9 cellular contexts compared by ENCODE assay signal in genomic region chr2:118846667-118847446, GRCh38. TPM values are rescaled to one million over a fixed set of nuclear protein-coding genes. Genes with fewer than 3 reads are reported as not detected.
A peak's percentile ranks its signal among the peaks of the same experiment; 100 is the strongest.
DNase-seq lines count a peak whose midpoint lies in the region; ATAC-seq and TF ChIP-seq lines count a peak whose summit lies in the region.
"Had no signal": no experiment of that assay in that cellular context is flagged by ENCODE, and none has a peak within 500 bp of the region (broad histone marks: within the 10 kb centered on the region; RNA-seq: fewer than 3 reads in every experiment).

No MANE protein-coding gene starts in this region.

- POLR2A ChIA-PET in MCF 10A (lab: Yijun Ruan, JAX) = no interaction called here
- POLR2A ChIA-PET in naive thymus-derived CD4-positive, alpha-beta T cell (lab: Charles Lee) = no interaction called here

- H3K9me3 ChIP-seq in naive thymus-derived CD4-positive, alpha-beta T cell (ENCODE audit: control insufficient read depth in 2 of 3, low read length in 3 of 3) = no peaks in the 10 kb centered on the region

- H3K27me3 Mint-ChIP-seq in MCF 10A (ENCODE audit: insufficient read depth, unreplicated experiment) = no peaks in the 10 kb centered on the region
- H3K27me3 Mint-ChIP-seq in naive thymus-derived CD4-positive, alpha-beta T cell = peaks cover 83 to 89% (median 85%) of the 10 kb centered on the region in 5 donors

- DNase-seq in AG20443 (ENCODE audit: low spot score) = peak; percentile 71
- peak; percentile 75 for DNase-seq in H7
- DNase-seq in MCF 10A (ENCODE audit: unreplicated experiment) = no peak
- DNase-seq in naive thymus-derived CD4-positive, alpha-beta T cell = no peak
- DNase-seq in NCI-H2227 (lab: John Stamatoyannopoulos, UW; ENCODE audit: unreplicated experiment) = no peak
- no peak for DNase-seq in kidney glomerular epithelial cell (lab: John Stamatoyannopoulos, UW)
- no peak for DNase-seq in sciatic nerve (ENCODE audit: low spot score)

- CTCF ChIA-PET in MCF 10A (lab: Yijun Ruan, JAX) = interaction anchor here (0.6 to 2.3 kb wide), 3 partner anchors 246 to 625 kb away, joined by 3 to 9 read pairs (median 4); no protein-coding TSS in a partner anchor
- CTCF ChIA-PET in naive thymus-derived CD4-positive, alpha-beta T cell (lab: Charles Lee) = interaction anchor here (1.6 kb wide), 1 partner anchor 9 kb away, joined by 3 read pairs; no protein-coding TSS in a partner anchor

- no peak for TF ChIP-seq CTCF in MCF 10A (IDR thresholded peaks at IDR 0.05; ENCODE audit: unreplicated experiment)

- H3K4me3 ChIP-seq in H7 (ENCODE audit: insufficient read depth, low read depth, low read length) = peak overlapping the region; percentile 19
- no peak overlapping the region for H3K4me3 ChIP-seq in naive thymus-derived CD4-positive, alpha-beta T cell (ENCODE audit: low read length)
- H3K4me3 ChIP-seq: GM12878 had no signal

- intact Hi-C loops in MCF 10A (cut with micrococcal nuclease) = no loop called here
- intact Hi-C loops in naive thymus-derived CD4-positive, alpha-beta T cell (cut with micrococcal nuclease) = loop anchor here in 1 of 2 donors (1.0 kb wide), 1 partner anchor 8 kb away; no protein-coding TSS in a partner anchor
- intact Hi-C loops in sciatic nerve (cut with DNase I) = no loop called here

- H3K36me3 Mint-ChIP-seq in MCF 10A (ENCODE audit: insufficient read depth, unreplicated experiment) = peaks cover 7% of the 10 kb centered on the region
- H3K36me3 Mint-ChIP-seq in naive thymus-derived CD4-positive, alpha-beta T cell = peaks cover 0 to 3% (median 0%) of the 10 kb centered on the region in 5 donors

- H3K4me1 ChIP-seq in naive thymus-derived CD4-positive, alpha-beta T cell (ENCODE audit: control insufficient read depth in 2 of 2, insufficient read depth in 2 of 2, low read length in 2 of 2) = peaks cover 3 to 9% of the 10 kb centered on the region in 2 donors

- H3K27ac ChIP-seq in naive thymus-derived CD4-positive, alpha-beta T cell (ENCODE audit: low read depth, low read length) = no peak overlapping the region

- no peaks in the 10 kb centered on the region for H3K9me3 Mint-ChIP-seq in MCF 10A (ENCODE audit: unreplicated experiment)
- peaks cover 0 to 11% (median 0%) of the 10 kb centered on the region in 11 donors for H3K9me3 Mint-ChIP-seq in naive thymus-derived CD4-positive, alpha-beta T cell

- H3K4me3 Mint-ChIP-seq in MCF 10A (ENCODE audit: unreplicated experiment) = peak overlapping the region; percentile 25
- H3K4me3 Mint-ChIP-seq in naive thymus-derived CD4-positive, alpha-beta T cell = peak overlapping the region in 9 of 10 donors; percentile 28 to 82 (median 73)

- no peaks in the 10 kb centered on the region for H3K4me1 Mint-ChIP-seq in MCF 10A (ENCODE audit: insufficient read depth, unreplicated experiment)
- peaks cover 16 to 66% (median 45%) of the 10 kb centered on the region in 7 donors for H3K4me1 Mint-ChIP-seq in naive thymus-derived CD4-positive, alpha-beta T cell

- no peaks in the 10 kb centered on the region for H3K36me3 ChIP-seq in H7 (replicated peaks; ENCODE audit: control insufficient read depth, insufficient read depth, low read length)
- no peaks in the 10 kb centered on the region for H3K36me3 ChIP-seq in naive thymus-derived CD4-positive, alpha-beta T cell (ENCODE audit: control insufficient read depth in 2 of 3, insufficient read depth in 3 of 3, low read length in 3 of 3)

- no TSS peak for BruUV-seq in MCF 10A (replicated peaks; lab: Mats Ljungman, UMichigan)

- H3K27me3 ChIP-seq in H7 (ENCODE audit: control insufficient read depth, insufficient read depth, low read length) = peaks cover 97% of the 10 kb centered on the region
- peaks cover 13 to 45% of the 10 kb centered on the region in 2 donors for H3K27me3 ChIP-seq in naive thymus-derived CD4-positive, alpha-beta T cell (ENCODE audit: control insufficient read depth in 2 of 2, insufficient read depth in 2 of 2, low read length in 2 of 2)

- no peak for ATAC-seq in naive thymus-derived CD4-positive, alpha-beta T cell
- no peak for ATAC-seq in activated CD4-positive, CD25-positive, alpha-beta regulatory T cell treated with anti-CD3 and anti-CD28 coated beads, Interleukin-2, amount 50 U/mL, for 24 hours
- ATAC-seq in sciatic nerve = no peak
- ATAC-seq: GM12878 had no signal

- no peak overlapping the region for H3K27ac Mint-ChIP-seq in MCF 10A (ENCODE audit: low read depth, unreplicated experiment)
- peak overlapping the region in 1 of 9 donors; percentile 79 for H3K27ac Mint-ChIP-seq in naive thymus-derived CD4-positive, alpha-beta T cell

RNA-seq across cellular contexts. Expression of gene EN1, which starts 0.6 kb away (rescaled TPM):
- total RNA-seq in H7 (2014; rRNA removed; shearing (Covaris generic)) = not detected in 2 replicates
- total RNA-seq in MCF 10A (2022) = not detected in 2 replicates
- total RNA-seq in naive thymus-derived CD4-positive, alpha-beta T cell = not detected
- polyA plus RNA-seq in naive thymus-derived CD4-positive, alpha-beta T cell = not detected
- total RNA-seq in sciatic nerve = not detected
- total RNA-seq: GM12878 had no signal
- polyA plus RNA-seq: GM12878 had no signal

Comparison
In these comparisons a context has a peak if more than half of its experiments do, and no peak if none do; other contexts are left out.
1. DNase-seq: peak in AG20443 (single experiment) and H7 (single experiment); none in MCF 10A (single experiment), naive thymus-derived CD4-positive, alpha-beta T cell (0 of 9), NCI-H2227 (single experiment), kidney glomerular epithelial cell (single experiment) and sciatic nerve (single experiment).